16 cellular contexts compared by ENCODE assay signal in the genomic region with DNA sequence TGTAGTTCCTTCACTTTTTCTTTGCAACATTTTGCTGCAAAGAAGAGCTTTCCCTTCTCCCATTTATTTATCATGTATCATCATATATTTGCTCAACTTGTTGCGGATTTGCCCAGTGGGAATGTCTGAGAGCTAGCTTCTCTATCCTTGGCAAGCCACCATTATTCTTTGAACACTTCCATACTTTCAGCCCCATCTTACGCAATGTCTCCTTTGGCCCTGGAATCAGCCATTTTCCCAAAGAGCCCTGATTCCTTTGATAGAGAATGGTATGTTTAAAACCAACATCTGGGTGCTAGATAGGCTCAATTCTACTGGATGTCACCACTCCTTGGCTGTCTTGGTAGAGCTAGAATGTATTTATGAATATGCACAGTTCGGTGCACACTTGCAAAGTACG. TPM values are rescaled to one million over a fixed set of nuclear protein-coding genes. Genes with fewer than 3 reads are reported as not detected.
DNase-seq lines count a peak whose midpoint lies in the region; FAIRE-seq and TF ChIP-seq lines count a peak whose summit lies in the region.
"Had no signal": no experiment of that assay in that cellular context is flagged by ENCODE, and none has a peak within 500 bp of the region (broad histone marks: within the 10 kb centered on the region; RNA-seq: fewer than 3 reads in every experiment).

No MANE protein-coding gene starts in this region.

- peaks cover 6% of the 10 kb centered on the region for H3K4me1 Mint-ChIP-seq in activated naive CD4-positive, alpha-beta T cell treated with anti-CD3 and anti-CD28 coated beads, Interleukin-2, amount 50 U/mL, for 24 hours
- peaks cover 5 to 8% (median 7%) of the 10 kb centered on the region in 3 donors for H3K4me1 Mint-ChIP-seq in IgD-negative memory B cell
- H3K4me1 Mint-ChIP-seq: H9 had no signal

- no peak overlapping the region for H4K8ac ChIP-seq in H1 (ENCODE audit: extremely low read depth, insufficient read depth, low read length)

- H3K23ac ChIP-seq in H1 (ENCODE audit: insufficient read length), result no peak overlapping the region

- H2AFZ ChIP-seq in H1 (ENCODE audit: low read length), result no peak overlapping the region
- H2AFZ ChIP-seq: GM23248 had no signal

- no peak overlapping the region for H2BK12ac ChIP-seq in H1 (ENCODE audit: low read depth, low read length)

- H3K9me3 ChIP-seq in H1 (ENCODE audit: insufficient read depth in 2 of 2, low read depth in 1 of 2, low read length in 1 of 2) (no peaks in the 10 kb centered on the region), WERI-Rb-1 (ENCODE audit: severe bottlenecking) (no peaks in the 10 kb centered on the region)
- H3K9me3 ChIP-seq: BLaER1 treated with 17β-estradiol and CSF1 and Interleukin-3, amounts not matched to agents 10 nM and 100 nM had no signal

- no peak for TF ChIP-seq RAD21 in H1 (IDR thresholded peaks at IDR 0.05 in 1 of 2, conservative IDR thresholded peaks at IDR 0.05 in 1 of 2; ENCODE audit: low read depth in 2 of 2, low read length in 2 of 2)

- H2BK20ac ChIP-seq in H1 (ENCODE audit: low read length), result no peak overlapping the region

- H3K36me3 Mint-ChIP-seq in activated naive CD4-positive, alpha-beta T cell treated with anti-CD3 and anti-CD28 coated beads, Interleukin-2, amount 50 U/mL, for 24 hours, result peaks cover 7% of the 10 kb centered on the region
- H3K36me3 Mint-ChIP-seq in IgD-negative memory B cell, result peaks cover 7% of the 10 kb centered on the region

- no peak overlapping the region for H2BK5ac ChIP-seq in H1 (ENCODE audit: low read depth, low read length)

- no peaks in the 10 kb centered on the region for H3K27me3 ChIP-seq in H1 (replicated peaks in 1 of 4; ENCODE audit: control insufficient read depth in 3 of 4, extremely low read depth in 1 of 4, insufficient read depth in 3 of 4, low read length in 3 of 4)
- H3K27me3 ChIP-seq in WERI-Rb-1 (ENCODE audit: insufficient read depth, low read depth, severe bottlenecking), result no peaks in the 10 kb centered on the region
- H3K27me3 ChIP-seq: BLaER1 treated with 17β-estradiol and CSF1 and Interleukin-3, amounts not matched to agents 10 nM and 100 nM had no signal

- no peak for FAIRE-seq in H1 (lab: Jason Lieb, UNC)

- no peak overlapping the region for H3K27ac ChIP-seq in H1 (ENCODE audit: low read depth, low read length)
- H3K27ac ChIP-seq in WERI-Rb-1, result no peak overlapping the region
- H3K27ac ChIP-seq: BLaER1 treated with 17β-estradiol and CSF1 and Interleukin-3, amounts not matched to agents 10 nM and 100 nM; GM23248 had no signal

- no peak for TF ChIP-seq CTCF in H1 (IDR thresholded peaks at IDR 0.05; ENCODE audit: control extremely low read depth in 1 of 3, insufficient read depth in 1 of 3, low read depth in 1 of 3, low read length in 3 of 3)
- TF ChIP-seq CTCF in WERI-Rb-1 (IDR thresholded peaks at IDR 0.05; ENCODE audit: low read depth, low read length), result no peak
- TF ChIP-seq CTCF in GM20000 (IDR thresholded peaks at IDR 0.05; ENCODE audit: extremely low read depth, missing control alignments), result no peak

- H3K4me3 ChIP-seq in H1 (ENCODE audit: extremely low read depth in 1 of 4, insufficient read depth in 2 of 4, low read depth in 3 of 4, low read length in 4 of 4), result no peak overlapping the region
- H3K4me3 ChIP-seq in WERI-Rb-1 (ENCODE audit: low read depth, low read length), result no peak overlapping the region
- H3K4me3 ChIP-seq: BLaER1 treated with 17β-estradiol and CSF1 and Interleukin-3, amounts not matched to agents 10 nM and 100 nM; GM23248 had no signal

- no peaks in the 10 kb centered on the region; a peak in 1 of 8 replicates for H3K36me3 ChIP-seq in H1 (ENCODE audit: control insufficient read depth in 2 of 4, insufficient read depth in 4 of 4, low read length in 3 of 4)
- H3K36me3 ChIP-seq in WERI-Rb-1, result peaks cover 19% of the 10 kb centered on the region

- H3K9ac ChIP-seq in H1 (replicated peaks in 1 of 4; ENCODE audit: extremely low read depth in 1 of 4, low read depth in 3 of 4, low read length in 3 of 4), result no peak overlapping the region
- H3K9ac ChIP-seq: BLaER1 treated with 17β-estradiol and CSF1 and Interleukin-3, amounts not matched to agents 10 nM and 100 nM; GM23248 had no signal

- 96% methylated on average over 4 of the region's 4 CpGs; no CpG with 5 or more reads in 1 of the 2 experiments for WGBS in H1 (ENCODE audit: extremely low coverage in 1 of 2, insufficient coverage in 1 of 2, insufficient read length in 1 of 2, insufficient replicate concordance in 2 of 2, low coverage in 1 of 2, low lambda C conversion rate in 2 of 2, missing lambda C conversion rate in 1 of 2), 2 experiments

- H4K5ac ChIP-seq in H1 (ENCODE audit: insufficient read length, low read depth, low read length), result no peak overlapping the region

- no peaks in the 10 kb centered on the region for H3K9me3 Mint-ChIP-seq in activated naive CD4-positive, alpha-beta T cell treated with anti-CD3 and anti-CD28 coated beads, Interleukin-2, amount 50 U/mL, for 24 hours
- no peaks in the 10 kb centered on the region for H3K9me3 Mint-ChIP-seq in IgD-negative memory B cell
- H3K9me3 Mint-ChIP-seq: H9 had no signal

- no peaks in the 10 kb centered on the region for H3K79me2 ChIP-seq in H1 (ENCODE audit: control insufficient read depth in 1 of 2, insufficient read depth in 2 of 2, low read length in 2 of 2)

- no peaks in the 10 kb centered on the region for H4K20me1 ChIP-seq in H1 (replicated peaks in 1 of 2; ENCODE audit: control insufficient read depth in 1 of 2, insufficient read depth in 2 of 2, low read length in 2 of 2)

- no peaks in the 10 kb centered on the region for H3K4me1 ChIP-seq in H1 (replicated peaks in 1 of 4; ENCODE audit: control insufficient read depth in 3 of 4, insufficient read depth in 4 of 4, low read length in 3 of 4)

- H2BK15ac ChIP-seq in H1 (ENCODE audit: low read length), result no peak overlapping the region

- TF ChIP-seq POLR2A in H1 (IDR thresholded peaks at IDR 0.05; ENCODE audit: control extremely low read depth in 1 of 2, low read depth in 2 of 2, low read length in 2 of 2), result no peak

- no peak overlapping the region for H3K4ac ChIP-seq in H1 (replicated peaks; ENCODE audit: insufficient read length, low read depth, low read length)

- H3K23me2 ChIP-seq in H1 (ENCODE audit: low read depth, low read length), result no peaks in the 10 kb centered on the region; the same call in 1 of the 2 replicates

- no peak overlapping the region for H3K14ac ChIP-seq in H1 (ENCODE audit: insufficient read length)

- no peak overlapping the region for H2BK120ac ChIP-seq in H1 (replicated peaks; ENCODE audit: low read depth, low read length)

- CTCF ChIA-PET in H1 (lab: Charles Lee; ENCODE audit: partially characterized antibody), result interaction anchor here (0.6 to 1.8 kb wide), 5 partner anchors 9 to 627 kb away, joined by 3 to 5 read pairs (median 3); no protein-coding TSS in a partner anchor

- no peak for DNase-seq in activated naive CD4-positive, alpha-beta T cell treated with anti-CD3 and anti-CD28 coated beads, Interleukin-2, amount 50 U/mL, for 16 hours
- DNase-seq in H1 (ENCODE audit: low read depth in 1 of 2, low spot score in 2 of 2) (no peak), WERI-Rb-1 (no peak), midbrain (lab: John Stamatoyannopoulos, UW) (no peak), GM20000 (ENCODE audit: low spot score) (no peak)
- DNase-seq: 8988T; AML-193; Calu3; CD4-positive, CD25-positive, alpha-beta regulatory T cell; DMS 273 treated with DMSO at 0.1 percent for 48 hours; GM23248; H9; KG1 had no signal

- no peak overlapping the region for H3K56ac ChIP-seq in H1 (replicated peaks; ENCODE audit: insufficient read length, low read depth, low read length)

- H4K91ac ChIP-seq in H1 (replicated peaks; ENCODE audit: insufficient read length, low read length), result no peak overlapping the region

- POLR2A ChIA-PET in H1 (lab: Charles Lee; ENCODE audit: partially characterized antibody), result no interaction called here

- no peak overlapping the region for H3K18ac ChIP-seq in H1 (ENCODE audit: extremely low read depth, low read length)

- peak overlapping the region; percentile 11 for H3K27ac Mint-ChIP-seq in activated naive CD4-positive, alpha-beta T cell treated with anti-CD3 and anti-CD28 coated beads, Interleukin-2, amount 50 U/mL, for 24 hours
- H3K27ac Mint-ChIP-seq in IgD-negative memory B cell, result peak overlapping the region in 2 of 3 donors; percentile 19 to 41
- H3K27ac Mint-ChIP-seq: H9 had no signal

- no peak overlapping the region for H3K4me2 ChIP-seq in H1 (ENCODE audit: insufficient read depth in 1 of 2, low read depth in 2 of 2, low read length in 2 of 2)
- H3K4me2 ChIP-seq: BLaER1 treated with 17β-estradiol and CSF1 and Interleukin-3, amounts not matched to agents 10 nM and 100 nM had no signal

- H2AK5ac ChIP-seq in H1 (ENCODE audit: low read depth, low read length), result no peak overlapping the region

- no peaks in the 10 kb centered on the region for H3K27me3 Mint-ChIP-seq in activated naive CD4-positive, alpha-beta T cell treated with anti-CD3 and anti-CD28 coated beads, Interleukin-2, amount 50 U/mL, for 24 hours
- no peaks in the 10 kb centered on the region for H3K27me3 Mint-ChIP-seq in IgD-negative memory B cell
- H3K27me3 Mint-ChIP-seq: CD4-positive, CD25-positive, alpha-beta regulatory T cell had no signal

- no peak overlapping the region for H3K4me3 Mint-ChIP-seq in activated naive CD4-positive, alpha-beta T cell treated with anti-CD3 and anti-CD28 coated beads, Interleukin-2, amount 50 U/mL, for 24 hours
- H3K4me3 Mint-ChIP-seq in IgD-negative memory B cell, result peak overlapping the region in 2 of 4 donors; percentile 7 to 11
- H3K4me3 Mint-ChIP-seq: H9 had no signal

- no peaks in the 10 kb centered on the region for H3K79me1 ChIP-seq in H1 (ENCODE audit: low read depth, low read length)

- TF ChIP-seq EP300 in H1 (IDR thresholded peaks at IDR 0.05; ENCODE audit: borderline replicate concordance in 1 of 2, low read depth in 2 of 2, low read length in 2 of 2), result no peak

RNA-seq across cellular contexts. Expression of gene SETD9, which starts 12.6 kb away (rescaled TPM):
- polyA plus RNA-seq in IgD-negative memory B cell, result 7.3 TPM
- total RNA-seq in H1 (2021; fragmentation: NEBNext Ultra II Directional; extraction: Animal tissue kit (Norgen Biotek cat#: 25700)), result 11.9 and 13.3 TPM in 2 replicates
- 3.3 and 4.5 TPM in 2 replicates for polyA plus RNA-seq in H1 (2011; rRNA removed)
- polyA plus RNA-seq in H1 (2011; cell fraction: cytosol; rRNA removed), result 7.2 TPM
- polyA plus RNA-seq in H1 (2011; cell fraction: nucleus; rRNA removed), result 1.7 TPM
- 7.4 to 9.8 TPM (median 8.3 TPM) in 4 replicates for polyA plus RNA-seq in H1 (2012, experiment 1 of 2)
- 4.6 TPM for polyA plus RNA-seq in H1 (2012, experiment 2 of 2)
- 7.6 TPM for polyA plus RNA-seq in H1 (2013, experiment 1 of 2)
- 6.5 TPM for polyA plus RNA-seq in H1 (2013, experiment 2 of 2)
- 5.8 and 7.9 TPM in 2 replicates for polyA minus RNA-seq in H1 (2011; rRNA and poly(A)+ RNA removed)
- polyA minus RNA-seq in H1 (2011; cell fraction: cytosol; rRNA and poly(A)+ RNA removed), result 6.9 TPM
- polyA minus RNA-seq in H1 (2011; cell fraction: nucleus; rRNA and poly(A)+ RNA removed), result 14.5 TPM

RNA-seq across cellular contexts. Expression of gene MIER3, which starts 55.2 kb away (rescaled TPM):
- polyA plus RNA-seq in IgD-negative memory B cell (7.4 TPM), H1 (2011; rRNA removed) (7.7 and 9.6 TPM in 2 replicates)
- total RNA-seq in H1 (2021; fragmentation: NEBNext Ultra II Directional; extraction: Animal tissue kit (Norgen Biotek cat#: 25700)), result 32.9 and 33.3 TPM in 2 replicates
- 9.2 TPM for polyA plus RNA-seq in H1 (2011; cell fraction: cytosol; rRNA removed)
- 12.7 TPM for polyA plus RNA-seq in H1 (2011; cell fraction: nucleus; rRNA removed)
- polyA plus RNA-seq in H1 (2012, experiment 1 of 2), result 14.4 to 27.8 TPM (median 17.6 TPM) in 4 replicates
- polyA plus RNA-seq in H1 (2012, experiment 2 of 2), result 0.70 TPM
- polyA plus RNA-seq in H1 (2013, experiment 1 of 2), result 13.0 TPM
- polyA plus RNA-seq in H1 (2013, experiment 2 of 2), result 12.4 TPM
- 37.5 and 52.8 TPM in 2 replicates for polyA minus RNA-seq in H1 (2011; rRNA and poly(A)+ RNA removed)
- polyA minus RNA-seq in H1 (2011; cell fraction: cytosol; rRNA and poly(A)+ RNA removed), result 16.1 TPM
- 28.2 TPM for polyA minus RNA-seq in H1 (2011; cell fraction: nucleus; rRNA and poly(A)+ RNA removed)
